8 cellular contexts compared by ENCODE assay signal in the genomic region with DNA sequence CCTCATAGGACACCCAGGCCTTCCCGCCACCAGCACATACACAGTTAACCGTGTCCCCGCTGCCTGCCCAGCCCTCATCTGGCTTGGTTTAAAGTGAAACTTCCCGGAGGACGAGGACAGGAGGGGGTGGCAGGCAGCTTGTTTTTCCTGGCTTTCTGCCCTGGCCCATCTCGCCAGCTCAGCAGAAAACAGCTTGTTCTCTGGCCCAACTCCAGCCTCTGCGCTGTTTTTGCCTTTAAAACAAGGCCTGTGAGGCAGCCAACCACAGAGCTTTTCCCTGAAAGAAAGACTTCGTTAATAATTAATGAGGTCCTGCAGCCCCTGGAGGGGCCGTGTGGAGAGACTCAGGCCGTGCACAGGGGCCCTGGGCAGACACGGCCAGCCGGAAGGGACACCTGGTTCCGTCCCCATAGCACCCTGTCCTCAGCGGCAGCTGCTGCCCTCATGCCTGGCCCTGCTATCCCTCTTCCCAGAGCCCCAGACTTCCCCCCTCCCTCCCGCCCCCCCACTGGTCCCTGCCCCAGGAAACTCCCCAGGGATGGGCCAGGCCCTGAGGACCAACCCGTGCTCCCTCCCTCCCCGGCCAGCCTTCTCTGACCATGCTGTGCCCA.
DNase-seq lines count a peak whose midpoint lies in the region; ATAC-seq and TF ChIP-seq lines count a peak whose summit lies in the region.

No MANE protein-coding gene starts in this region.

- peak overlapping the region in 1 of 3 donors; percentile 4 for H3K4me3 ChIP-seq in right lobe of liver
- H3K4me3 ChIP-seq in tibial nerve: peak overlapping the region in 1 of 4 donors; percentile 24

- peak overlapping the region; percentile 75 for H3K27ac Mint-ChIP-seq in dendritic cell treated with granulocyte-macrophage colony-stimulating factor and Interleukin-4, amounts not matched to agents 40 ng/mL and 50 ng/mL, for 4 days
- H3K27ac Mint-ChIP-seq in endothelial cell (ENCODE audit: unreplicated experiment): no peak overlapping the region

- peaks cover 100% of the 10 kb centered on the region for H3K36me3 Mint-ChIP-seq in dendritic cell treated with granulocyte-macrophage colony-stimulating factor and Interleukin-4, amounts not matched to agents 40 ng/mL and 50 ng/mL, for 4 days (ENCODE audit: low read depth)
- H3K36me3 Mint-ChIP-seq in endothelial cell (ENCODE audit: low read depth, unreplicated experiment): peaks cover 12% of the 10 kb centered on the region

- no peak overlapping the region for H3K4me3 Mint-ChIP-seq in dendritic cell treated with granulocyte-macrophage colony-stimulating factor and Interleukin-4, amounts not matched to agents 40 ng/mL and 50 ng/mL, for 4 days
- no peak overlapping the region for H3K4me3 Mint-ChIP-seq in endothelial cell (ENCODE audit: unreplicated experiment)

- DNase-seq in DMS79 treated with DMSO at 0.1 percent for 48 hours (lab: John Stamatoyannopoulos, UW) (peak; percentile 96), NCI-H510A treated with DMSO at 0.1 percent for 48 hours (lab: John Stamatoyannopoulos, UW) (peak; percentile 56), right lobe of liver (peak; percentile 94 to 98 (median 95)), tibial nerve (ENCODE audit: low spot score in 2 of 2) (peak; percentile 96 to 98), endothelial cell (ENCODE audit: low spot score) (no peak)
- no peak for DNase-seq in activated CD4-positive, alpha-beta T cell treated with anti-CD3 and anti-CD28 coated beads, Interleukin-2, amount 50 U/mL, for 48 hours
- DNase-seq in stimulated activated CD4-positive, alpha-beta T cell treated with anti-CD3 and anti-CD28 coated beads, Interleukin-2, amount 100 ng/mL, for 48 hours: no peak

- H3K27ac ChIP-seq in right lobe of liver: peak overlapping the region; percentile 37 to 93 (median 73)
- H3K27ac ChIP-seq in tibial nerve: peak overlapping the region; percentile 85 to 96 (median 90)

- TF ChIP-seq POLR2A in right lobe of liver (IDR thresholded peaks at IDR 0.05) (no peak), tibial nerve (IDR thresholded peaks at IDR 0.05) (peak in 1 of 2 donors; percentile 38)

- intact Hi-C loops in dendritic cell treated with granulocyte-macrophage colony-stimulating factor and Interleukin-4, amounts not matched to agents 40 ng/mL and 50 ng/mL, for 4 days (cut with micrococcal nuclease): no loop called here
- intact Hi-C loops in right lobe of liver (cut with DNase I): loop anchor here in 1 of 2 donors (10.0 kb wide), 2 partner anchors 50 to 90 kb away; no protein-coding TSS in a partner anchor

- peaks cover 62% of the 10 kb centered on the region for H3K4me1 Mint-ChIP-seq in dendritic cell treated with granulocyte-macrophage colony-stimulating factor and Interleukin-4, amounts not matched to agents 40 ng/mL and 50 ng/mL, for 4 days (ENCODE audit: low read depth)
- H3K4me1 Mint-ChIP-seq in endothelial cell (ENCODE audit: unreplicated experiment): no peaks in the 10 kb centered on the region

- H3K27me3 ChIP-seq in right lobe of liver: no peaks in the 10 kb centered on the region
- H3K27me3 ChIP-seq in tibial nerve: no peaks in the 10 kb centered on the region

- H3K36me3 ChIP-seq in right lobe of liver (peaks cover 0 to 41% (median 16%) of the 10 kb centered on the region in 4 donors), tibial nerve (peaks cover 0 to 28% (median 0%) of the 10 kb centered on the region in 3 donors)

- H3K9me3 Mint-ChIP-seq in dendritic cell treated with granulocyte-macrophage colony-stimulating factor and Interleukin-4, amounts not matched to agents 40 ng/mL and 50 ng/mL, for 4 days: no peaks in the 10 kb centered on the region
- H3K9me3 Mint-ChIP-seq in endothelial cell (ENCODE audit: unreplicated experiment): no peaks in the 10 kb centered on the region

- TF ChIP-seq CTCF in right lobe of liver (IDR thresholded peaks at IDR 0.05) (no peak), tibial nerve (IDR thresholded peaks at IDR 0.05) (no peak), endothelial cell (IDR thresholded peaks at IDR 0.05; ENCODE audit: unreplicated experiment) (no peak)

- H3K4me1 ChIP-seq in right lobe of liver (peaks cover 0 to 86% (median 43%) of the 10 kb centered on the region in 4 donors), tibial nerve (peaks cover 9 to 97% (median 78%) of the 10 kb centered on the region in 4 donors)

- ATAC-seq in right lobe of liver: peak; percentile 68 to 76 (median 72)

- H3K9me3 ChIP-seq in right lobe of liver: no peaks in the 10 kb centered on the region
- no peaks in the 10 kb centered on the region for H3K9me3 ChIP-seq in tibial nerve

- TF ChIP-seq EP300 in tibial nerve (IDR thresholded peaks at IDR 0.05): peak; percentile 90 to 95

- no peaks in the 10 kb centered on the region for H3K27me3 Mint-ChIP-seq in dendritic cell treated with granulocyte-macrophage colony-stimulating factor and Interleukin-4, amounts not matched to agents 40 ng/mL and 50 ng/mL, for 4 days
- peaks cover 16% of the 10 kb centered on the region for H3K27me3 Mint-ChIP-seq in endothelial cell (ENCODE audit: unreplicated experiment)

- 3% methylated on average over 12 of the region's 17 CpGs for WGBS in right lobe of liver (ENCODE audit: insufficient coverage, low coverage, low lambda C conversion rate, missing lambda C conversion rate)
- 0 to 7% methylated on average over 8 to 16 of the region's 17 CpGs for WGBS in tibial nerve, 2 donors

Comparison
In these comparisons a context has a peak if more than half of its experiments do, and no peak if none do; other contexts are left out.
1. DNase-seq: peak in DMS79 treated with DMSO at 0.1 percent for 48 hours (single experiment), NCI-H510A treated with DMSO at 0.1 percent for 48 hours (single experiment), right lobe of liver (3 of 3) and tibial nerve (2 of 2); none in activated CD4-positive, alpha-beta T cell treated with anti-CD3 and anti-CD28 coated beads, Interleukin-2, amount 50 U/mL, for 48 hours (0 of 2), stimulated activated CD4-positive, alpha-beta T cell treated with anti-CD3 and anti-CD28 coated beads, Interleukin-2, amount 100 ng/mL, for 48 hours (0 of 2) and endothelial cell (single experiment).